In genomic region chr12:65121956-65122469, GRCh38 we compare ENCODE assay signal across 1 cellular context.
TF ChIP-seq lines count a peak whose summit lies in the region.

No MANE protein-coding gene starts in this region.

TF ChIP-seq in GM23338, 12 proteins besides CTCF, POLR2A, EP300 and RAD21 (continued from another document):
- TF ChIP-seq ZNF462 (CRISPR knock-in tag; IDR thresholded peaks at IDR 0.05) (no peak), STAT1 (IDR thresholded peaks at IDR 0.05; ENCODE audit: unreplicated experiment) (no peak), ZNF114 (CRISPR knock-in tag; IDR thresholded peaks at IDR 0.05) (no peak), CREB1 (CRISPR knock-in tag; IDR thresholded peaks at IDR 0.05; ENCODE audit: low read depth) (no peak), EZH2 (IDR thresholded peaks at IDR 0.05; ENCODE audit: low read depth, unreplicated experiment) (no peak), ETS1 (IDR thresholded peaks at IDR 0.05) (no peak), REST (IDR thresholded peaks at IDR 0.05; ENCODE audit: unreplicated experiment) (no peak)
